Comparison of ENCODE assay signal across 1 cellular context in the genomic region with DNA sequence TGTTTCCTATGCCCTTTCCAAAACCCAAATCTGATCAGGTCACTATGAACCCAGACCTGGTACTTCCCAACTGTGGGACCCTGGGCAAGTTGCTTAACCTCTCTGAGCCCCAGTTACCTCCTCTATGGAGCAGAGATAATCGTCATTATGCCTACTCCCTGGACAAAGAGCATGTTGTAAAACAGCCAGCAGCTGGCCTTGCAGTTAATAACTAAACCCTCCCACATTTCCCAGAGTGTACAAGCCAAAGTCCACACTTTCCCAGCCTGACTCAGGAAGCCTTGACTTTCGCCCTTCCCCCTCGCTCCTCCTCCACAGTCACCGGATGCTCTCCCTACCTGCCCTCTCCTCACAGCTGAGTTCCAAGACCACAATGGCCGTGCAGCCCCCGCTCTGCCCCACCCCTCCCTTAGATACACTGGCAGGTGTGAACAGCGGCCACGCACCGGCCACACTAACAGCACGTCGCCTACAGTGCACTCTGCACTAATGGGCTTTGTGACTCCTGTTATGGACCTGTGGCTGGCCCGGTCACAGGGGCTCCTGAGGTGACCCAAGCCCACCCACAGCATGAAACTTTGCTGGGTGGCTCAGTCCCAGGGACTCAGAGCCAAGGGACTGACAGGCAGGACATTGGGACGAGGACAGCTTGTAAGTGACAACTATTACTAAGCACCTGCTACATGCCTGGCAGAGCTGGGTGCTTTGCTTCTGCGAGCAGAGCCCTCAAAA.
TF ChIP-seq lines count a peak whose summit lies in the region.

No MANE protein-coding gene starts in this region.

TF ChIP-seq in HepG2, 621 proteins besides CTCF, POLR2A, EP300 and RAD21 (continued from another document and continues in another):
- TF ChIP-seq, protein P1, sequence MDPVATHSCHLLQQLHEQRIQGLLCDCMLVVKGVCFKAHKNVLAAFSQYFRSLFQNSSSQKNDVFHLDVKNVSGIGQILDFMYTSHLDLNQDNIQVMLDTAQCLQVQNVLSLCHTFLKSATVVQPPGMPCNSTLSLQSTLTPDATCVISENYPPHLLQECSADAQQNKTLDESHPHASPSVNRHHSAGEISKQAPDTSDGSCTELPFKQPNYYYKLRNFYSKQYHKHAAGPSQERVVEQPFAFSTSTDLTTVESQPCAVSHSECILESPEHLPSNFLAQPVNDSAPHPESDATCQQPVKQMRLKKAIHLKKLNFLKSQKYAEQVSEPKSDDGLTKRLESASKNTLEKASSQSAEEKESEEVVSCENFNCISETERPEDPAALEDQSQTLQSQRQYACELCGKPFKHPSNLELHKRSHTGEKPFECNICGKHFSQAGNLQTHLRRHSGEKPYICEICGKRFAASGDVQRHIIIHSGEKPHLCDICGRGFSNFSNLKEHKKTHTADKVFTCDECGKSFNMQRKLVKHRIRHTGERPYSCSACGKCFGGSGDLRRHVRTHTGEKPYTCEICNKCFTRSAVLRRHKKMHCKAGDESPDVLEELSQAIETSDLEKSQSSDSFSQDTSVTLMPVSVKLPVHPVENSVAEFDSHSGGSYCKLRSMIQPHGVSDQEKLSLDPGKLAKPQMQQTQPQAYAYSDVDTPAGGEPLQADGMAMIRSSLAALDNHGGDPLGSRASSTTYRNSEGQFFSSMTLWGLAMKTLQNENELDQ (CRISPR knock-in tag; IDR thresholded peaks at IDR 0.05; ENCODE audit: borderline replicate concordance) = no peak
- no peak for TF ChIP-seq MATR3 (CRISPR knock-in tag; IDR thresholded peaks at IDR 0.05)
- peak; percentile 98 for TF ChIP-seq HNF4G (IDR thresholded peaks at IDR 0.05; ENCODE audit: borderline replicate concordance, low read depth, low read length)
- peak; percentile 99 for TF ChIP-seq HNF4G (CRISPR knock-in tag; IDR thresholded peaks at IDR 0.05; ENCODE audit: borderline replicate concordance, low read depth)
- TF ChIP-seq, protein P2, sequence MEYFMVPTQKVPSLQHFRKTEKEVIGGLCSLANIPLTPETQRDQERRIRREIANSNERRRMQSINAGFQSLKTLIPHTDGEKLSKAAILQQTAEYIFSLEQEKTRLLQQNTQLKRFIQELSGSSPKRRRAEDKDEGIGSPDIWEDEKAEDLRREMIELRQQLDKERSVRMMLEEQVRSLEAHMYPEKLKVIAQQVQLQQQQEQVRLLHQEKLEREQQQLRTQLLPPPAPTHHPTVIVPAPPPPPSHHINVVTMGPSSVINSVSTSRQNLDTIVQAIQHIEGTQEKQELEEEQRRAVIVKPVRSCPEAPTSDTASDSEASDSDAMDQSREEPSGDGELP (IDR thresholded peaks at IDR 0.05; ENCODE audit: borderline replicate concordance, low read depth) = peak; percentile 100
- no peak for TF ChIP-seq PCBP2 (optimal IDR thresholded peaks at IDR 0.05; ENCODE audit: low read depth, low read length, poor library complexity, severe bottlenecking)
- no peak for TF ChIP-seq MBD4 (IDR thresholded peaks at IDR 0.05; ENCODE audit: borderline replicate concordance, low read length)
- TF ChIP-seq, protein P3, sequence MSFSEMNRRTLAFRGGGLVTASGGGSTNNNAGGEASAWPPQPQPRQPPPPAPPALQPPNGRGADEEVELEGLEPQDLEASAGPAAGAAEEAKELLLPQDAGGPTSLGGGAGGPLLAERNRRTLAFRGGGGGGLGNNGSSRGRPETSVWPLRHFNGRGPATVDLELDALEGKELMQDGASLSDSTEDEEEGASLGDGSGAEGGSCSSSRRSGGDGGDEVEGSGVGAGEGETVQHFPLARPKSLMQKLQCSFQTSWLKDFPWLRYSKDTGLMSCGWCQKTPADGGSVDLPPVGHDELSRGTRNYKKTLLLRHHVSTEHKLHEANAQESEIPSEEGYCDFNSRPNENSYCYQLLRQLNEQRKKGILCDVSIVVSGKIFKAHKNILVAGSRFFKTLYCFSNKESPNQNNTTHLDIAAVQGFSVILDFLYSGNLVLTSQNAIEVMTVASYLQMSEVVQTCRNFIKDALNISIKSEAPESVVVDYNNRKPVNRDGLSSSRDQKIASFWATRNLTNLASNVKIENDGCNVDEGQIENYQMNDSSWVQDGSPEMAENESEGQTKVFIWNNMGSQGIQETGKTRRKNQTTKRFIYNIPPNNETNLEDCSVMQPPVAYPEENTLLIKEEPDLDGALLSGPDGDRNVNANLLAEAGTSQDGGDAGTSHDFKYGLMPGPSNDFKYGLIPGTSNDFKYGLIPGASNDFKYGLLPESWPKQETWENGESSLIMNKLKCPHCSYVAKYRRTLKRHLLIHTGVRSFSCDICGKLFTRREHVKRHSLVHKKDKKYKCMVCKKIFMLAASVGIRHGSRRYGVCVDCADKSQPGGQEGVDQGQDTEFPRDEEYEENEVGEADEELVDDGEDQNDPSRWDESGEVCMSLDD (CRISPR knock-in tag; IDR thresholded peaks at IDR 0.05; ENCODE audit: borderline replicate concordance) = peak; percentile 56; the same call in 1 of the 2 replicates
- peak; percentile 98 for TF ChIP-seq ZNF788 (CRISPR knock-in tag; IDR thresholded peaks at IDR 0.05; ENCODE audit: borderline replicate concordance)
- TF ChIP-seq THAP11 (CRISPR knock-in tag; IDR thresholded peaks at IDR 0.05) = peak; percentile 84
- TF ChIP-seq, protein P4, sequence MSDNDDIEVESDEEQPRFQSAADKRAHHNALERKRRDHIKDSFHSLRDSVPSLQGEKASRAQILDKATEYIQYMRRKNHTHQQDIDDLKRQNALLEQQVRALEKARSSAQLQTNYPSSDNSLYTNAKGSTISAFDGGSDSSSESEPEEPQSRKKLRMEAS (IDR thresholded peaks at IDR 0.05) = peak; percentile 99
- TF ChIP-seq MAZ (IDR thresholded peaks at IDR 0.05; ENCODE audit: borderline replicate concordance, low read depth, low read length) = peak; percentile 89; the same call in 1 of the 2 replicates
- peak; percentile 95 for TF ChIP-seq MAZ (CRISPR knock-in tag; IDR thresholded peaks at IDR 0.05; ENCODE audit: low read depth)
- TF ChIP-seq ZNF207 (IDR thresholded peaks at IDR 0.05; ENCODE audit: borderline replicate concordance) = no peak
- peak; percentile 87; the same call in 1 of the 2 replicates for TF ChIP-seq ZNF251 (CRISPR knock-in tag; IDR thresholded peaks at IDR 0.05)
- peak; percentile 94; the same call in 1 of the 2 replicates for TF ChIP-seq AKAP8 (CRISPR knock-in tag; IDR thresholded peaks at IDR 0.05)
- 0 out of 2 replicates have a peak, but pooled peaks have one; percentile 4 for TF ChIP-seq NFE2L2 (IDR thresholded peaks at IDR 0.05; ENCODE audit: low read length)
- peak; percentile 91; the same call in 1 of the 2 replicates for TF ChIP-seq HOXD1 (CRISPR knock-in tag; IDR thresholded peaks at IDR 0.05)
- TF ChIP-seq ZFP36 (IDR thresholded peaks at IDR 0.05; ENCODE audit: borderline replicate concordance, low read depth, low read length, partially characterized antibody) = peak; percentile 96
- TF ChIP-seq ZNF558 (CRISPR knock-in tag; IDR thresholded peaks at IDR 0.05; ENCODE audit: borderline replicate concordance) = peak; percentile 95
- TF ChIP-seq, protein P5, sequence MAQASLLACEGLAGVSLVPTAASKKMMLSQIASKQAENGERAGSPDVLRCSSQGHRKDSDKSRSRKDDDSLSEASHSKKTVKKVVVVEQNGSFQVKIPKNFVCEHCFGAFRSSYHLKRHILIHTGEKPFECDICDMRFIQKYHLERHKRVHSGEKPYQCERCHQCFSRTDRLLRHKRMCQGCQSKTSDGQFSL (CRISPR knock-in tag; IDR thresholded peaks at IDR 0.05) = peak; percentile 66; the same call in 1 of the 2 replicates
- 0 out of 2 replicates have a peak, but pooled peaks have one; percentile 54 for TF ChIP-seq MYNN (CRISPR knock-in tag; IDR thresholded peaks at IDR 0.05; ENCODE audit: low read depth)
- TF ChIP-seq ZNF564 (CRISPR knock-in tag; IDR thresholded peaks at IDR 0.05) = peak; percentile 91; the same call in 1 of the 2 replicates
- TF ChIP-seq ZNF44 (CRISPR knock-in tag; IDR thresholded peaks at IDR 0.05) = no peak; the same call in 1 of the 2 replicates
- TF ChIP-seq, protein P6, sequence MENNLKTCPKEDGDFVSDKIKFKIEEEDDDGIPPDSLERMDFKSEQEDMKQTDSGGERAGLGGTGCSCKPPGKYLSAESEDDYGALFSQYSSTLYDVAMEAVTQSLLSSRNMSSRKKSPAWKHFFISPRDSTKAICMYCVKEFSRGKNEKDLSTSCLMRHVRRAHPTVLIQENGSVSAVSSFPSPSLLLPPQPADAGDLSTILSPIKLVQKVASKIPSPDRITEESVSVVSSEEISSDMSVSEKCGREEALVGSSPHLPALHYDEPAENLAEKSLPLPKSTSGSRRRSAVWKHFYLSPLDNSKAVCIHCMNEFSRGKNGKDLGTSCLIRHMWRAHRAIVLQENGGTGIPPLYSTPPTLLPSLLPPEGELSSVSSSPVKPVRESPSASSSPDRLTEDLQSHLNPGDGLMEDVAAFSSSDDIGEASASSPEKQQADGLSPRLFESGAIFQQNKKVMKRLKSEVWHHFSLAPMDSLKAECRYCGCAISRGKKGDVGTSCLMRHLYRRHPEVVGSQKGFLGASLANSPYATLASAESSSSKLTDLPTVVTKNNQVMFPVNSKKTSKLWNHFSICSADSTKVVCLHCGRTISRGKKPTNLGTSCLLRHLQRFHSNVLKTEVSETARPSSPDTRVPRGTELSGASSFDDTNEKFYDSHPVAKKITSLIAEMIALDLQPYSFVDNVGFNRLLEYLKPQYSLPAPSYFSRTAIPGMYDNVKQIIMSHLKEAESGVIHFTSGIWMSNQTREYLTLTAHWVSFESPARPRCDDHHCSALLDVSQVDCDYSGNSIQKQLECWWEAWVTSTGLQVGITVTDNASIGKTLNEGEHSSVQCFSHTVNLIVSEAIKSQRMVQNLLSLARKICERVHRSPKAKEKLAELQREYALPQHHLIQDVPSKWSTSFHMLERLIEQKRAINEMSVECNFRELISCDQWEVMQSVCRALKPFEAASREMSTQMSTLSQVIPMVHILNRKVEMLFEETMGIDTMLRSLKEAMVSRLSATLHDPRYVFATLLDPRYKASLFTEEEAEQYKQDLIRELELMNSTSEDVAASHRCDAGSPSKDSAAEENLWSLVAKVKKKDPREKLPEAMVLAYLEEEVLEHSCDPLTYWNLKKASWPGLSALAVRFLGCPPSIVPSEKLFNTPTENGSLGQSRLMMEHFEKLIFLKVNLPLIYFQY (CRISPR knock-in tag; IDR thresholded peaks at IDR 0.05; ENCODE audit: borderline replicate concordance) = peak; percentile 97
- TF ChIP-seq HNRNPL (IDR thresholded peaks at IDR 0.05; ENCODE audit: low read depth, low read length) = 0 out of 2 replicates have a peak, but pooled peaks have one; percentile 56
- 0 out of 2 replicates have a peak, but pooled peaks have one; percentile 48 for TF ChIP-seq PHF20 (CRISPR knock-in tag; IDR thresholded peaks at IDR 0.05)
- peak; percentile 63; the same call in 1 of the 2 replicates for TF ChIP-seq RNF2 (conservative IDR thresholded peaks at IDR 0.05; ENCODE audit: low read depth)
- TF ChIP-seq ARNT (IDR thresholded peaks at IDR 0.05) = no peak
- peak; percentile 92 for TF ChIP-seq PHF5A (CRISPR knock-in tag; IDR thresholded peaks at IDR 0.05; ENCODE audit: low read depth, unreplicated experiment)
- TF ChIP-seq, protein P7, sequence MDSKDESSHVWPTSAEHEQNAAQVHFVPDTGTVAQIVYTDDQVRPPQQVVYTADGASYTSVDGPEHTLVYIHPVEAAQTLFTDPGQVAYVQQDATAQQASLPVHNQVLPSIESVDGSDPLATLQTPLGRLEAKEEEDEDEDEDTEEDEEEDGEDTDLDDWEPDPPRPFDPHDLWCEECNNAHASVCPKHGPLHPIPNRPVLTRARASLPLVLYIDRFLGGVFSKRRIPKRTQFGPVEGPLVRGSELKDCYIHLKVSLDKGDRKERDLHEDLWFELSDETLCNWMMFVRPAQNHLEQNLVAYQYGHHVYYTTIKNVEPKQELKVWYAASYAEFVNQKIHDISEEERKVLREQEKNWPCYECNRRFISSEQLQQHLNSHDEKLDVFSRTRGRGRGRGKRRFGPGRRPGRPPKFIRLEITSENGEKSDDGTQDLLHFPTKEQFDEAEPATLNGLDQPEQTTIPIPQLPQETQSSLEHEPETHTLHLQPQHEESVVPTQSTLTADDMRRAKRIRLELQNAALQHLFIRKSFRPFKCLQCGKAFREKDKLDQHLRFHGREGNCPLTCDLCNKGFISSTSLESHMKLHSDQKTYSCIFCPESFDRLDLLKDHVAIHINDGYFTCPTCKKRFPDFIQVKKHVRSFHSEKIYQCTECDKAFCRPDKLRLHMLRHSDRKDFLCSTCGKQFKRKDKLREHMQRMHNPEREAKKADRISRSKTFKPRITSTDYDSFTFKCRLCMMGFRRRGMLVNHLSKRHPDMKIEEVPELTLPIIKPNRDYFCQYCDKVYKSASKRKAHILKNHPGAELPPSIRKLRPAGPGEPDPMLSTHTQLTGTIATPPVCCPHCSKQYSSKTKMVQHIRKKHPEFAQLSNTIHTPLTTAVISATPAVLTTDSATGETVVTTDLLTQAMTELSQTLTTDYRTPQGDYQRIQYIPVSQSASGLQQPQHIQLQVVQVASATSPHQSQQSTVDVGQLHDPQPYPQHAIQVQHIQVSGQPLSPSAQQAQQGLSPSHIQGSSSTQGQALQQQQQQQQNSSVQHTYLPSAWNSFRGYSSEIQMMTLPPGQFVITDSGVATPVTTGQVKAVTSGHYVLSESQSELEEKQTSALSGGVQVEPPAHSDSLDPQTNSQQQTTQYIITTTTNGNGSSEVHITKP (CRISPR knock-in tag; IDR thresholded peaks at IDR 0.05; ENCODE audit: low read depth) = peak; percentile 73; the same call in 1 of the 2 replicates
- no peak for TF ChIP-seq SYNCRIP (IDR thresholded peaks at IDR 0.05; ENCODE audit: insufficient read depth, low read depth, low read length)
- TF ChIP-seq ZNF678 (CRISPR knock-in tag; IDR thresholded peaks at IDR 0.05) = peak; percentile 98
- peak; percentile 85; the same call in 1 of the 2 replicates for TF ChIP-seq CBFB (CRISPR knock-in tag; IDR thresholded peaks at IDR 0.05)
- 0 out of 2 replicates have a peak, but pooled peaks have one; percentile 44 for TF ChIP-seq ZNF577 (CRISPR knock-in tag; IDR thresholded peaks at IDR 0.05; ENCODE audit: borderline replicate concordance, low read depth)
- TF ChIP-seq ZNF501 (CRISPR knock-in tag; IDR thresholded peaks at IDR 0.05) = peak; percentile 97
- TF ChIP-seq, protein P8, sequence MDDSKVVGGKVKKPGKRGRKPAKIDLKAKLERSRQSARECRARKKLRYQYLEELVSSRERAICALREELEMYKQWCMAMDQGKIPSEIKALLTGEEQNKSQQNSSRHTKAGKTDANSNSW (CRISPR knock-in tag; IDR thresholded peaks at IDR 0.05; ENCODE audit: borderline replicate concordance) = no peak; the same call in 1 of the 2 replicates
- TF ChIP-seq RFX3 (CRISPR knock-in tag; IDR thresholded peaks at IDR 0.05) = 0 out of 2 replicates have a peak, but pooled peaks have one; percentile 22
- TF ChIP-seq DMAP1 (CRISPR knock-in tag; IDR thresholded peaks at IDR 0.05) = peak; percentile 60
- peak; percentile 98 for TF ChIP-seq SOX13 (IDR thresholded peaks at IDR 0.05)
- TF ChIP-seq SOX13 (CRISPR knock-in tag; conservative IDR thresholded peaks at IDR 0.05 in 1 of 2, IDR thresholded peaks at IDR 0.05 in 1 of 2) = peak in 1 of 2 experiments; percentile 99; a peak in 2 of 4 replicates
- no peak for TF ChIP-seq ATRX (CRISPR knock-in tag; IDR thresholded peaks at IDR 0.05; ENCODE audit: borderline replicate concordance)
- TF ChIP-seq ZNF296 (CRISPR knock-in tag; conservative IDR thresholded peaks at IDR 0.05) = peak; percentile 80
- TF ChIP-seq, protein P9, sequence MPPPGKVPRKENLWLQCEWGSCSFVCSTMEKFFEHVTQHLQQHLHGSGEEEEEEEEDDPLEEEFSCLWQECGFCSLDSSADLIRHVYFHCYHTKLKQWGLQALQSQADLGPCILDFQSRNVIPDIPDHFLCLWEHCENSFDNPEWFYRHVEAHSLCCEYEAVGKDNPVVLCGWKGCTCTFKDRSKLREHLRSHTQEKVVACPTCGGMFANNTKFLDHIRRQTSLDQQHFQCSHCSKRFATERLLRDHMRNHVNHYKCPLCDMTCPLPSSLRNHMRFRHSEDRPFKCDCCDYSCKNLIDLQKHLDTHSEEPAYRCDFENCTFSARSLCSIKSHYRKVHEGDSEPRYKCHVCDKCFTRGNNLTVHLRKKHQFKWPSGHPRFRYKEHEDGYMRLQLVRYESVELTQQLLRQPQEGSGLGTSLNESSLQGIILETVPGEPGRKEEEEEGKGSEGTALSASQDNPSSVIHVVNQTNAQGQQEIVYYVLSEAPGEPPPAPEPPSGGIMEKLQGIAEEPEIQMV (CRISPR knock-in tag; IDR thresholded peaks at IDR 0.05; ENCODE audit: low read depth) = peak; percentile 80; the same call in 1 of the 2 replicates
